8 cellular contexts compared by ENCODE assay signal in the genomic region with DNA sequence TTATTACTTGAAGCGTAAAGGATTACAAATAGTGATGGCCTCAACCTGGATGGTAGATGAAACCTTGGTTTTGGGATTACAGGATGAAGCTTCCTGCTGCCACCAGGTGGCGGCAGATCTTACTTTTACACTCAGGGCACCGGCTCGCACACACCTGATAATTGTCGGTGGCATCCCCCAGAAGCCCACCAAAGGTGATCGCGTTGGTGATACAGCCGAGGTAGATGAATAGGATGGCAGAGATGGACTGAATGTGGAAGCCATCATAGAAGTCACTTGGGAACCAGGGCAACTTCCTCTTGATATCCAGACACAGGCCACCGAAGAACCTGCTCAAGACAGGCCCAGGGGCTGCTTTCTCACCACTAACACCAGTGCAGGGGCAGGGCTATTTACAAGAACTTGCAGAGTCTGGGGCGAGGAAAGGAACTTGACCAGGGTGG. TPM values are rescaled to one million over a fixed set of nuclear protein-coding genes. Genes with fewer than 3 reads are reported as not detected.
A peak's percentile ranks its signal among the peaks of the same experiment; 100 is the strongest.
DNase-seq lines count a peak whose midpoint lies in the region; ATAC-seq and TF ChIP-seq lines count a peak whose summit lies in the region.

No MANE protein-coding gene starts in this region.

- H3K27ac Mint-ChIP-seq in activated CD8-positive, alpha-beta memory T cell treated with anti-CD3 and anti-CD28 coated beads, Interleukin-2, amount 10 ng/mL, durations not matched to agents 7 days and 5 days: no peak overlapping the region
- H3K27ac Mint-ChIP-seq in neural crest cell (ENCODE audit: unreplicated experiment): no peak overlapping the region
- H3K27ac Mint-ChIP-seq in type B pancreatic cell: no peak overlapping the region

- H3K27me3 Mint-ChIP-seq in activated CD8-positive, alpha-beta memory T cell treated with anti-CD3 and anti-CD28 coated beads, Interleukin-2, amount 10 ng/mL, durations not matched to agents 7 days and 5 days: no peaks in the 10 kb centered on the region
- H3K27me3 Mint-ChIP-seq in neural crest cell (ENCODE audit: low read depth) (no peaks in the 10 kb centered on the region), type B pancreatic cell (no peaks in the 10 kb centered on the region)

- peaks cover 5% of the 10 kb centered on the region for H3K4me1 Mint-ChIP-seq in activated CD8-positive, alpha-beta memory T cell treated with anti-CD3 and anti-CD28 coated beads, Interleukin-2, amount 10 ng/mL, durations not matched to agents 7 days and 5 days
- no peaks in the 10 kb centered on the region for H3K4me1 Mint-ChIP-seq in neural crest cell
- H3K4me1 Mint-ChIP-seq in type B pancreatic cell (ENCODE audit: unreplicated experiment): no peaks in the 10 kb centered on the region

- H3K27ac ChIP-seq in AG04450 (ENCODE audit: low read depth, low read length): no peak overlapping the region

- POLR2A ChIA-PET in AG04450 (lab: Yijun Ruan, JAX): no interaction called here

- no peaks in the 10 kb centered on the region for H3K9me3 ChIP-seq in AG04450 (ENCODE audit: control insufficient read depth, insufficient read depth, low read length)

- no peak overlapping the region for H3K4me3 ChIP-seq in AG04450 (ENCODE audit: low read depth, low read length)
- no peak overlapping the region for H3K4me3 ChIP-seq in GM12875 (ENCODE audit: low read depth, low read length)

- peaks cover 21% of the 10 kb centered on the region for H3K27me3 ChIP-seq in AG04450 (ENCODE audit: control insufficient read depth, insufficient read depth, low read length)

- CTCF ChIA-PET in AG04450 (lab: Charles Lee): interaction anchor here (0.6 to 4.1 kb wide), 40 partner anchors 8 to 425 kb away, joined by 3 to 74 read pairs (median 5); a partner anchor contains a TSS
- CTCF ChIA-PET in activated CD8-positive, alpha-beta memory T cell treated with anti-CD3 and anti-CD28 coated beads, Interleukin-2, amount 10 ng/mL, durations not matched to agents 7 days and 5 days (lab: Charles Lee): interaction anchor here (0.7 to 3.4 kb wide), 51 partner anchors 8 to 428 kb away, joined by 3 to 76 read pairs (median 4); a partner anchor contains a TSS

- no peaks in the 10 kb centered on the region for H3K36me3 Mint-ChIP-seq in activated CD8-positive, alpha-beta memory T cell treated with anti-CD3 and anti-CD28 coated beads, Interleukin-2, amount 10 ng/mL, durations not matched to agents 7 days and 5 days
- H3K36me3 Mint-ChIP-seq in neural crest cell (ENCODE audit: low read depth) (no peaks in the 10 kb centered on the region), type B pancreatic cell (no peaks in the 10 kb centered on the region)

- H3K9me3 Mint-ChIP-seq in activated CD8-positive, alpha-beta memory T cell treated with anti-CD3 and anti-CD28 coated beads, Interleukin-2, amount 10 ng/mL, durations not matched to agents 7 days and 5 days (ENCODE audit: low read depth): no peaks in the 10 kb centered on the region
- no peaks in the 10 kb centered on the region for H3K9me3 Mint-ChIP-seq in neural crest cell
- H3K9me3 Mint-ChIP-seq in type B pancreatic cell: no peaks in the 10 kb centered on the region

- no peak for DNase-seq in AG04450 (ENCODE audit: low read depth, low spot score)
- DNase-seq in NCI-H748 (lab: John Stamatoyannopoulos, UW; ENCODE audit: unreplicated experiment): peak; percentile 47
- peak; percentile 66 for DNase-seq in activated CD8-positive, alpha-beta memory T cell treated with anti-CD3 and anti-CD28 coated beads, Interleukin-2, amount 10 ng/mL, durations not matched to agents 7 days and 5 days
- DNase-seq in neural crest cell (ENCODE audit: low read depth, low spot score): peak; percentile 43
- DNase-seq in type B pancreatic cell (ENCODE audit: extremely low spot score, unreplicated experiment): no peak

- TF ChIP-seq CTCF in AG04450 (IDR thresholded peaks at IDR 0.05; ENCODE audit: low read depth, low read length) (peak; percentile 77), GM12875 (IDR thresholded peaks at IDR 0.05; ENCODE audit: borderline replicate concordance, insufficient read depth, low read depth, low read length) (peak; percentile 71), neural crest cell (conservative IDR thresholded peaks at IDR 0.05) (peak; percentile 87), type B pancreatic cell (conservative IDR thresholded peaks at IDR 0.05) (peak; percentile 91)

- ATAC-seq in activated CD8-positive, alpha-beta memory T cell treated with anti-CD3 and anti-CD28 coated beads, Interleukin-2, amount 10 ng/mL, durations not matched to agents 7 days and 5 days: peak; percentile 84
- ATAC-seq in esophagus mucosa (peak; percentile 51), HG03565 (IDR thresholded peaks at IDR 0.05; ENCODE audit: unreplicated experiment) (no peak)

- no peak overlapping the region for H3K4me3 Mint-ChIP-seq in activated CD8-positive, alpha-beta memory T cell treated with anti-CD3 and anti-CD28 coated beads, Interleukin-2, amount 10 ng/mL, durations not matched to agents 7 days and 5 days
- H3K4me3 Mint-ChIP-seq in neural crest cell (no peak overlapping the region), type B pancreatic cell (no peak overlapping the region)

RNA-seq across cellular contexts. Expression of a gene that starts 51.8 kb away (rescaled TPM):
- polyA plus RNA-seq in AG04450 (2011; rRNA removed): 234 and 299 TPM in 2 replicates
- 209 and 217 TPM in 2 replicates for polyA minus RNA-seq in AG04450 (2011; rRNA and poly(A)+ RNA removed)
- 100 to 1,000 TPM; 215 to 293 TPM for total RNA-seq in activated CD8-positive, alpha-beta memory T cell treated with anti-CD3 and anti-CD28 coated beads, Interleukin-2, amount 10 ng/mL, durations not matched to agents 7 days and 5 days
- total RNA-seq in esophagus mucosa (77.6 TPM), neural crest cell (95.7 and 101 TPM in 2 replicates), type B pancreatic cell (ENCODE audit: low replicate concordance) (73.5 and 85.9 TPM in 2 replicates)

Comparison
In these comparisons a context has a peak if more than half of its experiments do, and no peak if none do; other contexts are left out.
1. DNase-seq: peak in NCI-H748 (single experiment), activated CD8-positive, alpha-beta memory T cell treated with anti-CD3 and anti-CD28 coated beads, Interleukin-2, amount 10 ng/mL, durations not matched to agents 7 days and 5 days (single experiment) and neural crest cell (single experiment); none in AG04450 (single experiment) and type B pancreatic cell (single experiment).
2. Peak in every context shown above with its lines, with median percentiles within 50 percentile points of each other: CTCF ChIP-seq.